Comparison of ENCODE assay signal across 1 cellular context in the genomic region with DNA sequence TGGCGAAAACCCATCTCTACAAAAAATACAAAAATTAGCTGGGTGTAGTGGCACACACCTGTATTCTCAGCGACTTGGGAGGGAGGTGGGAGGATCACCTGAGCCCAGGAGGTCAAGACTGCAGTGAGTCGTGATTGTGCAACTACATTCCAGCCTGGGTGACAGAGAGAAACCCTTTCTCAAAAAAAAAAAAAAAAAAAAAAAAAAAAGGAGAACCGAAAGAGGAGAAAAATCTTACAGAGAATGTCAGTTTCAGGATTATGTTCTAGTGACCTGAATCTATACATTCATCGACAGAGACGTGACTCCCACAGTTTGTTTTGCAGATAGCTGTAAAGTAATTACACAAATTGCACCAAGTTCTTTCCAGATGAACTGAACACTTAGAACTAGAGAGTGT.
TF ChIP-seq lines count a peak whose summit lies in the region.

No MANE protein-coding gene starts in this region.

TF ChIP-seq in GM23338, 12 proteins besides CTCF, POLR2A, EP300 and RAD21 (continued from another document):
- TF ChIP-seq, protein P1, sequence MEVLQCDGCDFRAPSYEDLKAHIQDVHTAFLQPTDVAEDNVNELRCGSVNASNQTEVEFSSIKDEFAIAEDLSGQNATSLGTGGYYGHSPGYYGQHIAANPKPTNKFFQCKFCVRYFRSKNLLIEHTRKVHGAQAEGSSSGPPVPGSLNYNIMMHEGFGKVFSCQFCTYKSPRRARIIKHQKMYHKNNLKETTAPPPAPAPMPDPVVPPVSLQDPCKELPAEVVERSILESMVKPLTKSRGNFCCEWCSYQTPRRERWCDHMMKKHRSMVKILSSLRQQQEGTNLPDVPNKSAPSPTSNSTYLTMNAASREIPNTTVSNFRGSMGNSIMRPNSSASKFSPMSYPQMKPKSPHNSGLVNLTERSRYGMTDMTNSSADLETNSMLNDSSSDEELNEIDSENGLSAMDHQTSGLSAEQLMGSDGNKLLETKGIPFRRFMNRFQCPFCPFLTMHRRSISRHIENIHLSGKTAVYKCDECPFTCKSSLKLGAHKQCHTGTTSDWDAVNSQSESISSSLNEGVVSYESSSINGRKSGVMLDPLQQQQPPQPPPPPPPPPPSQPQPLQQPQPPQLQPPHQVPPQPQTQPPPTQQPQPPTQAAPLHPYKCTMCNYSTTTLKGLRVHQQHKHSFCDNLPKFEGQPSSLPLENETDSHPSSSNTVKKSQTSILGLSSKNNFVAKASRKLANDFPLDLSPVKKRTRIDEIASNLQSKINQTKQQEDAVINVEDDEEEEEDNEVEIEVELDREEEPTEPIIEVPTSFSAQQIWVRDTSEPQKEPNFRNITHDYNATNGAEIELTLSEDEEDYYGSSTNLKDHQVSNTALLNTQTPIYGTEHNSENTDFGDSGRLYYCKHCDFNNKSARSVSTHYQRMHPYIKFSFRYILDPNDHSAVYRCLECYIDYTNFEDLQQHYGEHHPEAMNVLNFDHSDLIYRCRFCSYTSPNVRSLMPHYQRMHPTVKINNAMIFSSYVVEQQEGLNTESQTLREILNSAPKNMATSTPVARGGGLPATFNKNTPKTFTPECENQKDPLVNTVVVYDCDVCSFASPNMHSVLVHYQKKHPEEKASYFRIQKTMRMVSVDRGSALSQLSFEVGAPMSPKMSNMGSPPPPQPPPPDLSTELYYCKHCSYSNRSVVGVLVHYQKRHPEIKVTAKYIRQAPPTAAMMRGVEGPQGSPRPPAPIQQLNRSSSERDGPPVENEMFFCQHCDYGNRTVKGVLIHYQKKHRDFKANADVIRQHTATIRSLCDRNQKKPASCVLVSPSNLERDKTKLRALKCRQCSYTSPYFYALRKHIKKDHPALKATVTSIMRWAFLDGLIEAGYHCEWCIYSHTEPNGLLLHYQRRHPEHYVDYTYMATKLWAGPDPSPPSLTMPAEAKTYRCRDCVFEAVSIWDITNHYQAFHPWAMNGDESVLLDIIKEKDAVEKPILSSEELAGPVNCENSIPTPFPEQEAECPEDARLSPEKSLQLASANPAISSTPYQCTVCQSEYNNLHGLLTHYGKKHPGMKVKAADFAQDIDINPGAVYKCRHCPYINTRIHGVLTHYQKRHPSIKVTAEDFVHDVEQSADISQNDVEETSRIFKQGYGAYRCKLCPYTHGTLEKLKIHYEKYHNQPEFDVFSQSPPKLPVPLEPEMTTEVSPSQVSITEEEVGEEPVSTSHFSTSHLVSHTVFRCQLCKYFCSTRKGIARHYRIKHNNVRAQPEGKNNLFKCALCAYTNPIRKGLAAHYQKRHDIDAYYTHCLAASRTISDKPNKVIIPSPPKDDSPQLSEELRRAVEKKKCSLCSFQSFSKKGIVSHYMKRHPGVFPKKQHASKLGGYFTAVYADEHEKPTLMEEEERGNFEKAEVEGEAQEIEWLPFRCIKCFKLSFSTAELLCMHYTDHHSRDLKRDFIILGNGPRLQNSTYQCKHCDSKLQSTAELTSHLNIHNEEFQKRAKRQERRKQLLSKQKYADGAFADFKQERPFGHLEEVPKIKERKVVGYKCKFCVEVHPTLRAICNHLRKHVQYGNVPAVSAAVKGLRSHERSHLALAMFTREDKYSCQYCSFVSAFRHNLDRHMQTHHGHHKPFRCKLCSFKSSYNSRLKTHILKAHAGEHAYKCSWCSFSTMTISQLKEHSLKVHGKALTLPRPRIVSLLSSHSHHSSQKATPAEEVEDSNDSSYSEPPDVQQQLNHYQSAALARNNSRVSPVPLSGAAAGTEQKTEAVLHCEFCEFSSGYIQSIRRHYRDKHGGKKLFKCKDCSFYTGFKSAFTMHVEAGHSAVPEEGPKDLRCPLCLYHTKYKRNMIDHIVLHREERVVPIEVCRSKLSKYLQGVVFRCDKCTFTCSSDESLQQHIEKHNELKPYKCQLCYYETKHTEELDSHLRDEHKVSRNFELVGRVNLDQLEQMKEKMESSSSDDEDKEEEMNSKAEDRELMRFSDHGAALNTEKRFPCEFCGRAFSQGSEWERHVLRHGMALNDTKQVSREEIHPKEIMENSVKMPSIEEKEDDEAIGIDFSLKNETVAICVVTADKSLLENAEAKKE (CRISPR knock-in tag; IDR thresholded peaks at IDR 0.05), result no peak
- no peak for TF ChIP-seq ZNF114 (CRISPR knock-in tag; IDR thresholded peaks at IDR 0.05)
TF ChIP-seq in GM23338: peak in this region for 0.
